In the genomic region with DNA sequence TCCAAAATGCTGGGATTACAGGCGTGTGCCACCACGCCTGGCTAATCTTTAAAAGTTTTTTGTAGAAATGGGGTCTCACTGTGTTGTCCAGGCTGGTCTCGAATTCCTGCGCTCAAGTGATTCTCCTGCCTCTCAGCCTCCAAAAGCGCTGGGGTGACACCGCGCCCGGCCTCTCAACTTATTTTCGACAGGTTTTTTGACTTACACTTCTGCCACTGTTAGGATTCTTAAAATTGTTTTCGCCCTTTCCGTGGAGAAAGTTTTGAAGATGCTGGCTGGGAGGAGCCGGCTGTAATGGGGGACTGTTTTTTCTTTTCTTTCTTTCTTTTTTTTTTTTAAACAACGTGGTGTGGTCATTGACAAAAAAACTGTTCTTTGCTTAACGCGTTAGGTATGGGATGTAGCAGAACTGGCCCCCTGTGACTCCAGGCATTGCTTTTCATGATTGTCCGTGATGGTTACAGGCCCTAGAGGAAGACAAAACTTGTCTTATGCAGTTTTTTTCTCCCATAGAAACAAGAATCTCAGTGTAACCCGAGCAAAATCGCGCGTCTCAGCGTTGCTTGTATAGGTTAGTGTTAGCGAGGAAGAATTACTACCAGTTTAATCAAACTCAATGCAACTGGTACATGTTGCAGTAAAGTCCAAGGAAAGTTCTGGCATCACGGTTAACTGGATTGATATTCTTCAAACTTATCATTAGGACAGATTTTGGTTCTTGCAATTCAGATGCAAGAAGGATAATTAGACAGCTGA, we compare ENCODE assay signal across 8 cellular contexts. TPM values are rescaled to one million over a fixed set of nuclear protein-coding genes. Genes with fewer than 3 reads are reported as not detected.
A peak's percentile ranks its signal among the peaks of the same experiment; 100 is the strongest.
DNase-seq lines count a peak whose midpoint lies in the region; ATAC-seq and TF ChIP-seq lines count a peak whose summit lies in the region.

No MANE protein-coding gene starts in this region.

- H4K20me1 ChIP-seq in mammary epithelial cell (ENCODE audit: insufficient read depth, low read length): peaks cover 11% of the 10 kb centered on the region

- TF ChIP-seq CTCF in mammary epithelial cell (conservative IDR thresholded peaks at IDR 0.05 in 1 of 2, IDR thresholded peaks at IDR 0.05 in 1 of 2; ENCODE audit: extremely low read depth in 1 of 2, insufficient read depth in 1 of 2, low read depth in 1 of 2, low read length in 2 of 2): no peak
- TF ChIP-seq CTCF in transverse colon (IDR thresholded peaks at IDR 0.05): peak in 1 of 5 experiments; percentile 4

- BruUV-seq in mammary epithelial cell (replicated peaks; lab: Mats Ljungman, UMichigan): TSS peak; percentile 52

- in situ Hi-C loops in mammary epithelial cell (cut with MboI; ENCODE audit: low sequenced_read_pairs in 2 of 2) (no loop called here), transverse colon (cut with MboI; ENCODE audit: low pct_ligation_motif_present in 1 of 4, low pct_unique_long_range_greater_than_20kb in 1 of 4, low sequenced_read_pairs in 3 of 4) (no loop called here)

- no peak for TF ChIP-seq EP300 in transverse colon (IDR thresholded peaks at IDR 0.05; ENCODE audit: low read depth)

- H3K9me3 ChIP-seq in mammary epithelial cell (replicated peaks; ENCODE audit: insufficient read depth, low read length): no peaks in the 10 kb centered on the region
- no peaks in the 10 kb centered on the region for H3K9me3 ChIP-seq in transverse colon

- H3K9ac ChIP-seq in mammary epithelial cell (ENCODE audit: insufficient read depth, low read length): peak overlapping the region; percentile 86

- H3K4me3 ChIP-seq in mammary epithelial cell (replicated peaks in 1 of 3; ENCODE audit: insufficient read depth in 1 of 3, low read depth in 2 of 3, low read length in 3 of 3) (peak overlapping the region; percentile 63 to 100 (median 67)), transverse colon (peak overlapping the region; percentile 61 to 93 (median 76))

- H3K79me2 ChIP-seq in mammary epithelial cell (ENCODE audit: insufficient read depth, low read length): peaks cover 62% of the 10 kb centered on the region

- intact Hi-C loops in mammary epithelial cell (cut with micrococcal nuclease) (no loop called here), transverse colon (cut with DNase I; ENCODE audit: low total_unique reads) (no loop called here)

- H3K4me1 ChIP-seq in mammary epithelial cell (ENCODE audit: insufficient read depth, low read length): peaks cover 9% of the 10 kb centered on the region
- H3K4me1 ChIP-seq in transverse colon: peaks cover 24 to 55% (median 43%) of the 10 kb centered on the region in 4 donors

- no peak overlapping the region for H2AFZ ChIP-seq in mammary epithelial cell (ENCODE audit: low read depth, low read length)

- H3K27ac ChIP-seq in mammary epithelial cell (ENCODE audit: insufficient read depth, low read depth, low read length): peak overlapping the region; percentile 67
- H3K27ac ChIP-seq in transverse colon: peak overlapping the region; percentile 92 to 98 (median 95)

- CTCF ChIA-PET in mammary epithelial cell (lab: Charles Lee; ENCODE audit: low non-redundant PET): no interaction called here

- 4% methylated on average over 23 of the region's 23 CpGs for WGBS in mammary epithelial cell (ENCODE audit: low coverage, missing lambda C conversion rate)
- 3 to 4% methylated on average over 15 to 23 of the region's 23 CpGs for WGBS in transverse colon (ENCODE audit: low coverage in 1 of 2), 2 donors

- no peak for ATAC-seq in HG02840 (IDR thresholded peaks at IDR 0.05; ENCODE audit: low FRiP score, unreplicated experiment)

- peak overlapping the region; percentile 68 for H3K4me2 ChIP-seq in mammary epithelial cell (ENCODE audit: insufficient read depth, low read depth, low read length)

- dilution Hi-C loops in mammary epithelial cell (cut with HindIII; ENCODE audit: low sequenced_read_pairs): no loop called here

- H3K27me3 ChIP-seq in mammary epithelial cell (ENCODE audit: insufficient read depth, low read length) (no peaks in the 10 kb centered on the region), transverse colon (no peaks in the 10 kb centered on the region)

- no peak for TF ChIP-seq POLR2A in transverse colon (IDR thresholded peaks at IDR 0.05)

- H3K36me3 ChIP-seq in mammary epithelial cell (ENCODE audit: insufficient read depth, low read length): peaks cover 2% of the 10 kb centered on the region
- peaks cover 0 to 10% (median 2%) of the 10 kb centered on the region in 4 donors for H3K36me3 ChIP-seq in transverse colon

- DNase-seq in DMS53 (lab: John Stamatoyannopoulos, UW) (peak; percentile 35), DMS53 treated with DMSO at 0.1 percent for 48 hours (lab: John Stamatoyannopoulos, UW; ENCODE audit: unreplicated experiment) (no peak), RPMI7951 (ENCODE audit: low read depth) (peak; percentile 45), mammary epithelial cell (peak; percentile 41), lung microvascular endothelial cell (ENCODE audit: low read depth in 2 of 2) (peak; percentile 27 to 41), transverse colon (no peak), 8988T (no peak)

RNA-seq across cellular contexts. Expression of a gene that starts 1.2 kb away (rescaled TPM):
- total RNA-seq in RPMI7951 (2014; rRNA removed; shearing (Covaris generic)): 111 and 150 TPM in 2 replicates
- total RNA-seq in mammary epithelial cell: 100 to 1,000 TPM in 1 of 2 donors, 10 to 100 TPM in 1; 78.9 to 341 TPM
- 475 TPM for polyA plus RNA-seq in mammary epithelial cell
- polyA minus RNA-seq in mammary epithelial cell: 221 TPM
- total RNA-seq in lung microvascular endothelial cell: 41.6 and 44.4 TPM in 2 replicates
- 100 to 1,000 TPM; 102 to 196 (median 164) TPM for total RNA-seq in transverse colon

RNA-seq across cellular contexts. Expression of a gene that starts 26.8 kb away (rescaled TPM):
- total RNA-seq in RPMI7951 (2014; rRNA removed; shearing (Covaris generic)): 21.2 and 23.4 TPM in 2 replicates
- total RNA-seq in mammary epithelial cell (10 to 100 TPM; 15.2 to 17.0 TPM), lung microvascular endothelial cell (8.5 and 12.1 TPM in 2 replicates), transverse colon (10 to 100 TPM; 13.4 to 50.7 (median 15.0) TPM)
- 10.1 TPM for polyA plus RNA-seq in mammary epithelial cell
- 24.7 TPM for polyA minus RNA-seq in mammary epithelial cell

Comparison
In these comparisons a context has a peak if more than half of its experiments do, and no peak if none do; other contexts are left out.
1. DNase-seq: peak in DMS53 (single experiment), RPMI7951 (single experiment), mammary epithelial cell (single experiment) and lung microvascular endothelial cell (2 of 2); none in DMS53 treated with DMSO at 0.1 percent for 48 hours (single experiment), transverse colon (single experiment) and 8988T (single experiment).